8 cellular contexts compared by ENCODE assay signal in genomic region chr9:97984188-97985057, GRCh38. TPM values are rescaled to one million over a fixed set of nuclear protein-coding genes. Genes with fewer than 3 reads are reported as not detected.
A peak's percentile ranks its signal among the peaks of the same experiment; 100 is the strongest.
DNase-seq lines count a peak whose midpoint lies in the region; ATAC-seq and TF ChIP-seq lines count a peak whose summit lies in the region.

No MANE protein-coding gene starts in this region.

- CTCF ChIA-PET in CD4-positive, alpha-beta memory T cell (lab: Charles Lee; ENCODE audit: partially characterized antibody), result interaction anchor here (1.1 to 5.6 kb wide), 12 partner anchors 8 to 272 kb away, joined by 3 to 61 read pairs (median 6); partner anchors contain the start of gene TRMO
- CTCF ChIA-PET in RWPE1 (lab: Yijun Ruan, JAX), result interaction anchor here (0.6 to 4.3 kb wide), 3 partner anchors 48 to 302 kb away, joined by 3 to 18 read pairs (median 3); partner anchors contain the start of gene TRMO

- peaks cover 51% of the 10 kb centered on the region for H3K4me1 ChIP-seq in CD4-positive, alpha-beta memory T cell (ENCODE audit: insufficient read depth, low read length)

- H3K9me3 ChIP-seq in CD4-positive, alpha-beta memory T cell (ENCODE audit: control insufficient read depth in 1 of 2, low read length in 2 of 2), result no peaks in the 10 kb centered on the region

- H3K4me1 Mint-ChIP-seq in CD4-positive, alpha-beta memory T cell, result peaks cover 27 to 61% (median 43%) of the 10 kb centered on the region in 4 donors
- peaks cover 57% of the 10 kb centered on the region for H3K4me1 Mint-ChIP-seq in neural crest cell
- H3K4me1 Mint-ChIP-seq in stimulated activated naive CD8-positive, alpha-beta T cell treated with anti-CD3 and anti-CD28 coated beads, Interleukin-15, amount 100 ng/mL, for 72 hours, result peaks cover 71% of the 10 kb centered on the region

- peak overlapping the region; percentile 54 to 80 for H3K4me3 ChIP-seq in CD4-positive, alpha-beta memory T cell (ENCODE audit: low read length in 2 of 2)
- peak overlapping the region; percentile 75 to 78 for H3K4me3 ChIP-seq in foreskin fibroblast (ENCODE audit: low read depth in 1 of 2, low read length in 2 of 2)

- no peaks in the 10 kb centered on the region for H3K9me3 Mint-ChIP-seq in CD4-positive, alpha-beta memory T cell
- no peaks in the 10 kb centered on the region for H3K9me3 Mint-ChIP-seq in neural crest cell
- no peaks in the 10 kb centered on the region for H3K9me3 Mint-ChIP-seq in stimulated activated naive CD8-positive, alpha-beta T cell treated with anti-CD3 and anti-CD28 coated beads, Interleukin-15, amount 100 ng/mL, for 72 hours

- peak overlapping the region in 7 of 8 donors; percentile 43 to 83 (median 66) for H3K4me3 Mint-ChIP-seq in CD4-positive, alpha-beta memory T cell
- H3K4me3 Mint-ChIP-seq in neural crest cell, result peak overlapping the region; percentile 25
- peak overlapping the region; percentile 62 to 78 for H3K4me3 Mint-ChIP-seq in stimulated activated naive CD8-positive, alpha-beta T cell treated with anti-CD3 and anti-CD28 coated beads, Interleukin-15, amount 100 ng/mL, for 72 hours

- no peaks in the 10 kb centered on the region for H3K27me3 Mint-ChIP-seq in CD4-positive, alpha-beta memory T cell
- peaks cover 35% of the 10 kb centered on the region for H3K27me3 Mint-ChIP-seq in neural crest cell (ENCODE audit: low read depth)
- no peaks in the 10 kb centered on the region for H3K27me3 Mint-ChIP-seq in stimulated activated naive CD8-positive, alpha-beta T cell treated with anti-CD3 and anti-CD28 coated beads, Interleukin-15, amount 100 ng/mL, for 72 hours

- no peak for TF ChIP-seq CTCF in RWPE1 (conservative IDR thresholded peaks at IDR 0.05; ENCODE audit: low read depth)
- no peak for TF ChIP-seq CTCF in foreskin fibroblast (IDR thresholded peaks at IDR 0.05; ENCODE audit: low read depth, low read length)
- no peak for TF ChIP-seq CTCF in neural crest cell (conservative IDR thresholded peaks at IDR 0.05)

- peaks cover 0 to 3% of the 10 kb centered on the region in 2 donors for H3K36me3 Mint-ChIP-seq in CD4-positive, alpha-beta memory T cell
- H3K36me3 Mint-ChIP-seq in neural crest cell (ENCODE audit: low read depth), result no peaks in the 10 kb centered on the region

- ATAC-seq in GM19395 (IDR thresholded peaks at IDR 0.05; ENCODE audit: unreplicated experiment), result peak; percentile 33
- peak; percentile 36 for ATAC-seq in stimulated activated naive CD8-positive, alpha-beta T cell treated with anti-CD3 and anti-CD28 coated beads, Interleukin-15, amount 100 ng/mL, for 72 hours

- intact Hi-C loops in CD4-positive, alpha-beta memory T cell (cut with micrococcal nuclease), result loop anchor here (5.0 to 10.0 kb wide), 2 partner anchors 118 to 290 kb away; partner anchors contain the start of gene XPA

- DNase-seq in CD4-positive, alpha-beta memory T cell, result peak; percentile 78 to 86 (median 84)
- DNase-seq in HUDEP-2 (lab: John Stamatoyannopoulos, UW; ENCODE audit: unreplicated experiment in 76 of 76), result peak in 65 of 76 experiments; percentile 4 to 80 (median 58)
- DNase-seq in RWPE1 (ENCODE audit: low spot score), result peak; percentile 94
- DNase-seq in activated gamma-delta T cell treated with anti-CD3 and anti-CD28 coated beads, Interleukin-2, amount 50 U/mL, for 16 hours (ENCODE audit: low read depth), result peak; percentile 69
- peak; percentile 84 to 94 for DNase-seq in foreskin fibroblast
- DNase-seq in neural crest cell (ENCODE audit: low read depth, low spot score), result peak; percentile 54
- DNase-seq in stimulated activated naive CD8-positive, alpha-beta T cell treated with anti-CD3 and anti-CD28 coated beads, Interleukin-15, amount 100 ng/mL, for 72 hours, result peak; percentile 85 to 88

- H3K27ac Mint-ChIP-seq in CD4-positive, alpha-beta memory T cell, result peak overlapping the region in 5 of 7 donors; percentile 42 to 70 (median 70)
- H3K27ac Mint-ChIP-seq in neural crest cell (ENCODE audit: unreplicated experiment), result no peak overlapping the region
- H3K27ac Mint-ChIP-seq in stimulated activated naive CD8-positive, alpha-beta T cell treated with anti-CD3 and anti-CD28 coated beads, Interleukin-15, amount 100 ng/mL, for 72 hours, result peak overlapping the region; percentile 92 to 96

- POLR2A ChIA-PET in CD4-positive, alpha-beta memory T cell (lab: Charles Lee; ENCODE audit: partially characterized antibody), result interaction anchor here (0.7 to 9.5 kb wide), 28 partner anchors 8 to 351 kb away, joined by 3 to 176 read pairs (median 8); partner anchors contain the start of genes HEMGN, NANS, NCBP1 and TBC1D2
- POLR2A ChIA-PET in RWPE1 (lab: Yijun Ruan, JAX; ENCODE audit: low non-redundant PET), result no interaction called here

- H3K27me3 ChIP-seq in CD4-positive, alpha-beta memory T cell (ENCODE audit: insufficient read depth, low read length), result no peaks in the 10 kb centered on the region

- H3K36me3 ChIP-seq in CD4-positive, alpha-beta memory T cell (ENCODE audit: insufficient read depth, low read length), result no peaks in the 10 kb centered on the region

- H3K27ac ChIP-seq in CD4-positive, alpha-beta memory T cell (ENCODE audit: low read depth, low read length), result peak overlapping the region; percentile 85
- H3K27ac ChIP-seq in RWPE1, result peak overlapping the region; percentile 96

RNA-seq across cellular contexts. Expression of gene ANP32B, which starts 1.3 kb away (rescaled TPM):
- total RNA-seq in CD4-positive, alpha-beta memory T cell, result 100 to 1,000 TPM; 164 to 168 TPM
- 10 to 100 TPM; 70.4 to 92.1 TPM for polyA plus RNA-seq in CD4-positive, alpha-beta memory T cell
- total RNA-seq in neural crest cell, result 220 and 235 TPM in 2 replicates

RNA-seq across cellular contexts. Expression of gene HEMGN, which starts 46.5 kb away (rescaled TPM):
- 1 to 10 TPM; 1.6 to 2.3 TPM for total RNA-seq in CD4-positive, alpha-beta memory T cell
- 1 to 10 TPM; 3.4 to 4.0 TPM for polyA plus RNA-seq in CD4-positive, alpha-beta memory T cell
- not detected in 2 replicates for total RNA-seq in neural crest cell

Comparison
In these comparisons a context has a peak if more than half of its experiments do, and no peak if none do; other contexts are left out.
1. Peak in every context shown above with its lines: DNase-seq, ATAC-seq, H3K4me3 ChIP-seq and H3K27ac ChIP-seq.